Comparison of ENCODE assay signal across 32 cellular contexts in genomic region chr1:22691354-22691753, GRCh38. TPM values are rescaled to one million over a fixed set of nuclear protein-coding genes. Genes with fewer than 3 reads are reported as not detected.
"Had no signal": no experiment of that assay in that cellular context is flagged by ENCODE, and none has a peak within 500 bp of the region (broad histone marks: within the 10 kb centered on the region; RNA-seq: fewer than 3 reads in every experiment).

No MANE protein-coding gene starts in this region.

- FAIRE-seq: colon had no signal

- H3K36me3 Mint-ChIP-seq: activated naive CD4-positive, alpha-beta T cell treated with anti-CD3 and anti-CD28 coated beads, Interleukin-2, amount 10 ng/mL, durations not matched to agents 7 days and 5 days; activated naive CD4-positive, alpha-beta T cell treated with anti-CD3 and anti-CD28 coated beads, Interleukin-2, amount 50 U/mL, for 72 hours; activated naive CD8-positive, alpha-beta T cell treated with anti-CD3 and anti-CD28 coated beads, Interleukin-2, amount 10 ng/mL, durations not matched to agents 7 days and 5 days; WTC11 had no signal

- H3K4me3 Mint-ChIP-seq: activated CD4-positive, alpha-beta memory T cell treated with anti-CD3 and anti-CD28 coated beads, Interleukin-2, amount 10 ng/mL, durations not matched to agents 7 days and 5 days; activated CD4-positive, alpha-beta T cell treated with anti-CD3 and anti-CD28 coated beads, Interleukin-2, amount 10 ng/mL, durations not matched to agents 7 days and 5 days; activated naive CD4-positive, alpha-beta T cell treated with anti-CD3 and anti-CD28 coated beads, Interleukin-2, amount 10 ng/mL, durations not matched to agents 7 days and 5 days; activated naive CD8-positive, alpha-beta T cell treated with anti-CD3 and anti-CD28 coated beads, Interleukin-2, amount 10 ng/mL, durations not matched to agents 7 days and 5 days; activated T-cell treated with anti-CD3 and anti-CD28 coated beads, Interleukin-2, amount 50 U/mL, for 24 hours; activated T-cell treated with anti-CD3 and anti-CD28 coated beads, Interleukin-2, amount 50 U/mL, for 72 hours; effector memory CD8-positive, alpha-beta T cell; WTC11 had no signal

- DNase-seq: activated CD4-positive, alpha-beta memory T cell treated with anti-CD3 and anti-CD28 coated beads, Interleukin-2, amount 10 ng/mL, durations not matched to agents 7 days and 5 days; activated CD4-positive, alpha-beta T cell treated with anti-CD3 and anti-CD28 coated beads for 1 hour; activated CD4-positive, alpha-beta T cell treated with anti-CD3 and anti-CD28 coated beads for 4 hours; activated CD4-positive, alpha-beta T cell treated with anti-CD3 and anti-CD28 coated beads, Interleukin-2, amount 10 ng/mL, durations not matched to agents 7 days and 5 days; activated CD4-positive, alpha-beta T cell treated with anti-CD3 and anti-CD28 coated beads, Interleukin-2, amount 50 U/mL, for 4 hours; activated CD8-positive, alpha-beta memory T cell treated with anti-CD3 and anti-CD28 coated beads, Interleukin-2, amount 50 U/mL, for 48 hours; activated gamma-delta T cell; activated naive CD4-positive, alpha-beta T cell; activated naive CD4-positive, alpha-beta T cell treated with anti-CD3 and anti-CD28 coated beads, Interleukin-2, amount 10 ng/mL, durations not matched to agents 7 days and 5 days; activated naive CD8-positive, alpha-beta T cell treated with anti-CD3 and anti-CD28 coated beads, Interleukin-2, amount 10 ng/mL, durations not matched to agents 7 days and 5 days; activated T-cell treated with anti-CD3 and anti-CD28 coated beads for 4 hours; activated T-cell treated with anti-CD3 and anti-CD28 coated beads, Interleukin-2, amount 50 U/mL, for 24 hours; activated T-cell treated with anti-CD3 and anti-CD28 coated beads, Interleukin-2, amount 50 U/mL, for 72 hours; caudate nucleus; cortex of kidney; dermis blood vessel endothelial cell; effector CD4-positive, alpha-beta T cell; effector memory CD8-positive, alpha-beta T cell; erythroblast; foreskin keratinocyte; gastrocnemius medialis; glutamatergic neuron; heart left ventricle; T-helper 2 cell had no signal

- H3K27me3 ChIP-seq: ascending aorta had no signal

- H3K4me1 Mint-ChIP-seq: activated CD4-positive, alpha-beta memory T cell treated with anti-CD3 and anti-CD28 coated beads, Interleukin-2, amount 10 ng/mL, durations not matched to agents 7 days and 5 days; activated CD4-positive, alpha-beta T cell treated with anti-CD3 and anti-CD28 coated beads, Interleukin-2, amount 10 ng/mL, durations not matched to agents 7 days and 5 days; activated naive CD4-positive, alpha-beta T cell treated with anti-CD3 and anti-CD28 coated beads, Interleukin-2, amount 10 ng/mL, durations not matched to agents 7 days and 5 days; activated naive CD8-positive, alpha-beta T cell treated with anti-CD3 and anti-CD28 coated beads, Interleukin-2, amount 10 ng/mL, durations not matched to agents 7 days and 5 days had no signal

- ATAC-seq: activated naive CD4-positive, alpha-beta T cell treated with anti-CD3 and anti-CD28 coated beads, Interleukin-2, amount 50 U/mL, for 72 hours; activated T-cell treated with anti-CD3 and anti-CD28 coated beads, Interleukin-2, amount 50 U/mL, for 72 hours; effector memory CD8-positive, alpha-beta T cell; foreskin keratinocyte; gastrocnemius medialis; heart left ventricle; WTC11 had no signal

- H3K36me3 ChIP-seq: ascending aorta, esophagus muscularis mucosa, gastrocnemius medialis, heart left ventricle had no signal

- H3K27ac Mint-ChIP-seq: activated CD4-positive, alpha-beta memory T cell treated with anti-CD3 and anti-CD28 coated beads, Interleukin-2, amount 10 ng/mL, durations not matched to agents 7 days and 5 days; activated CD4-positive, alpha-beta T cell treated with anti-CD3 and anti-CD28 coated beads, Interleukin-2, amount 10 ng/mL, durations not matched to agents 7 days and 5 days; activated naive CD4-positive, alpha-beta T cell treated with anti-CD3 and anti-CD28 coated beads, Interleukin-2, amount 10 ng/mL, durations not matched to agents 7 days and 5 days; activated naive CD4-positive, alpha-beta T cell treated with anti-CD3 and anti-CD28 coated beads, Interleukin-2, amount 50 U/mL, for 72 hours; activated naive CD8-positive, alpha-beta T cell treated with anti-CD3 and anti-CD28 coated beads, Interleukin-2, amount 10 ng/mL, durations not matched to agents 7 days and 5 days; activated T-cell treated with anti-CD3 and anti-CD28 coated beads, Interleukin-2, amount 50 U/mL, for 24 hours; activated T-cell treated with anti-CD3 and anti-CD28 coated beads, Interleukin-2, amount 50 U/mL, for 72 hours; effector memory CD8-positive, alpha-beta T cell; WTC11 had no signal

- H3K9me3 Mint-ChIP-seq: activated CD4-positive, alpha-beta memory T cell treated with anti-CD3 and anti-CD28 coated beads, Interleukin-2, amount 10 ng/mL, durations not matched to agents 7 days and 5 days; activated CD4-positive, alpha-beta T cell treated with anti-CD3 and anti-CD28 coated beads, Interleukin-2, amount 10 ng/mL, durations not matched to agents 7 days and 5 days; activated naive CD4-positive, alpha-beta T cell treated with anti-CD3 and anti-CD28 coated beads, Interleukin-2, amount 10 ng/mL, durations not matched to agents 7 days and 5 days; activated naive CD4-positive, alpha-beta T cell treated with anti-CD3 and anti-CD28 coated beads, Interleukin-2, amount 50 U/mL, for 72 hours; activated naive CD8-positive, alpha-beta T cell treated with anti-CD3 and anti-CD28 coated beads, Interleukin-2, amount 10 ng/mL, durations not matched to agents 7 days and 5 days; activated T-cell treated with anti-CD3 and anti-CD28 coated beads, Interleukin-2, amount 50 U/mL, for 24 hours; activated T-cell treated with anti-CD3 and anti-CD28 coated beads, Interleukin-2, amount 50 U/mL, for 72 hours; effector memory CD8-positive, alpha-beta T cell; WTC11 had no signal

- H3K4me1 ChIP-seq: ascending aorta, esophagus muscularis mucosa, foreskin keratinocyte, gastrocnemius medialis, heart left ventricle had no signal

- H3K27ac ChIP-seq: ascending aorta, esophagus muscularis mucosa, foreskin keratinocyte, gastrocnemius medialis, heart left ventricle, VCaP had no signal

- H3K4me3 ChIP-seq: ascending aorta, esophagus muscularis mucosa, gastrocnemius medialis, heart left ventricle had no signal

- H3K9me3 ChIP-seq: ascending aorta, esophagus muscularis mucosa, gastrocnemius medialis, heart left ventricle had no signal

RNA-seq across cellular contexts. Expression of gene EPHB2, which starts 19.3 kb away (rescaled TPM):
- total RNA-seq: activated CD4-positive, alpha-beta memory T cell treated with anti-CD3 and anti-CD28 coated beads, Interleukin-2, amount 10 ng/mL, durations not matched to agents 7 days and 5 days; activated naive CD4-positive, alpha-beta T cell treated with anti-CD3 and anti-CD28 coated beads, Interleukin-2, amount 50 U/mL, for 72 hours; T-helper 1 cell treated with Interleukin-12 subunit alpha and Interleukin-12 subunit beta and Interleukin-4 antibody, amounts not matched to agents 30 ng/mL and 1 ng/mL, for 36 hours had no signal

RNA-seq across cellular contexts. Expression of gene C1QB, which starts 38.3 kb away (rescaled TPM):
- total RNA-seq: activated CD4-positive, alpha-beta memory T cell treated with anti-CD3 and anti-CD28 coated beads, Interleukin-2, amount 10 ng/mL, durations not matched to agents 7 days and 5 days; activated CD4-positive, alpha-beta T cell treated with anti-CD3 and anti-CD28 coated beads, Interleukin-2, amount 10 ng/mL, durations not matched to agents 7 days and 5 days; activated naive CD4-positive, alpha-beta T cell treated with anti-CD3 and anti-CD28 coated beads, Interleukin-2, amount 50 U/mL, for 72 hours; activated T-cell treated with anti-CD3 and anti-CD28 coated beads, Interleukin-2, amount 50 U/mL, for 72 hours; chondrocyte; dermis blood vessel endothelial cell; foreskin keratinocyte; T-helper 1 cell treated with Interleukin-12 subunit alpha and Interleukin-12 subunit beta and Interleukin-4 antibody, amounts not matched to agents 30 ng/mL and 1 ng/mL, for 36 hours had no signal
- polyA plus RNA-seq: foreskin keratinocyte had no signal

RNA-seq across cellular contexts. Expression of gene C1QC, which starts 47.9 kb away (rescaled TPM):
- total RNA-seq: activated CD4-positive, alpha-beta memory T cell treated with anti-CD3 and anti-CD28 coated beads, Interleukin-2, amount 10 ng/mL, durations not matched to agents 7 days and 5 days; activated CD4-positive, alpha-beta T cell treated with anti-CD3 and anti-CD28 coated beads, Interleukin-2, amount 10 ng/mL, durations not matched to agents 7 days and 5 days; activated naive CD4-positive, alpha-beta T cell treated with anti-CD3 and anti-CD28 coated beads, Interleukin-2, amount 50 U/mL, for 72 hours; activated T-cell treated with anti-CD3 and anti-CD28 coated beads, Interleukin-2, amount 50 U/mL, for 72 hours; chondrocyte; dermis blood vessel endothelial cell; foreskin keratinocyte; T-helper 1 cell treated with Interleukin-12 subunit alpha and Interleukin-12 subunit beta and Interleukin-4 antibody, amounts not matched to agents 30 ng/mL and 1 ng/mL, for 36 hours had no signal
- polyA plus RNA-seq: foreskin keratinocyte had no signal

RNA-seq across cellular contexts. Expression of gene C1QA, which starts 54.9 kb away (rescaled TPM):
- total RNA-seq: activated CD4-positive, alpha-beta memory T cell treated with anti-CD3 and anti-CD28 coated beads, Interleukin-2, amount 10 ng/mL, durations not matched to agents 7 days and 5 days; activated CD4-positive, alpha-beta T cell treated with anti-CD3 and anti-CD28 coated beads, Interleukin-2, amount 10 ng/mL, durations not matched to agents 7 days and 5 days; activated naive CD4-positive, alpha-beta T cell treated with anti-CD3 and anti-CD28 coated beads, Interleukin-2, amount 50 U/mL, for 72 hours; activated T-cell treated with anti-CD3 and anti-CD28 coated beads, Interleukin-2, amount 50 U/mL, for 72 hours; chondrocyte; dermis blood vessel endothelial cell; foreskin keratinocyte; T-helper 1 cell treated with Interleukin-12 subunit alpha and Interleukin-12 subunit beta and Interleukin-4 antibody, amounts not matched to agents 30 ng/mL and 1 ng/mL, for 36 hours had no signal
- polyA plus RNA-seq: foreskin keratinocyte had no signal
